In the genomic region with DNA sequence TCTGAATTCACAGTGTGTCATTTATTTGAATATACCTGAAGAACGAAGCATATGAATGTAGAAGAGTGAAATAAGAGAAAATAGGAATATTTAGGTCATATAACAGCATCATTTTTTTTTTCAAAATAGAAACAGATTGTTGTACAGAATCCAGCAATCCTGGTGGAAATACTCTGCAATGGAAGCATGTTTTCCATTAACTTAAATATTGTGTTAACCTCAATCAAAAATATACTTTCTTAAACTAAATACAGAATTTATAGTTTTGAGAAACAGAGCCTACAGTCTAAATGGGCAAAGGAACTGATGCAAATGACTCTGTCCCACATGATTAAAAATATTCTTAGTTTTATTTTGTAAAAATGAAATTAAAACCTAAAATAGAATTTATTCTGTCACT, we compare ENCODE assay signal across 18 cellular contexts.
DNase-seq lines count a peak whose midpoint lies in the region; ATAC-seq and TF ChIP-seq lines count a peak whose summit lies in the region.
"Had no signal": no experiment of that assay in that cellular context is flagged by ENCODE, and none has a peak within 500 bp of the region (broad histone marks: within the 10 kb centered on the region; RNA-seq: fewer than 3 reads in every experiment).

No MANE protein-coding gene starts in this region.

- H3K79me2 ChIP-seq in SK-N-SH (ENCODE audit: insufficient read depth), result no peaks in the 10 kb centered on the region

- H3K4me1 ChIP-seq in SK-N-SH (ENCODE audit: control insufficient read depth in 1 of 2, insufficient read depth in 2 of 2, low read depth in 1 of 2, low read length in 1 of 2), result no peaks in the 10 kb centered on the region
- H3K4me1 ChIP-seq in adipocyte (ENCODE audit: control insufficient read depth, insufficient read depth, low read length), result peaks cover 18% of the 10 kb centered on the region
- H3K4me1 ChIP-seq: BLaER1, Caco-2 had no signal

- H3K4me2 ChIP-seq in SK-N-SH, result no peak overlapping the region
- H3K4me2 ChIP-seq: BLaER1, GM23338 had no signal

- no peak for TF ChIP-seq RAD21 in SK-N-SH (IDR thresholded peaks at IDR 0.05; ENCODE audit: low read length)

- DNase-seq in SK-N-SH (no peak), adipocyte (ENCODE audit: low read depth) (peak; percentile 50), fibroblast of gingiva (ENCODE audit: low read depth) (peak; percentile 21), sciatic nerve (ENCODE audit: low spot score) (no peak), cerebellar nuclear complex (lab: John Stamatoyannopoulos, UW) (no peak)
- DNase-seq: Caco-2; CD4-positive, CD25-positive, alpha-beta regulatory T cell; CD8-positive, alpha-beta T cell; DMS79; EL; GF-D8; H9 had no signal

- TF ChIP-seq EP300 in SK-N-SH (IDR thresholded peaks at IDR 0.05; ENCODE audit: borderline replicate concordance in 1 of 2, low read depth in 1 of 2, low read length in 1 of 2), result no peak

- no peak overlapping the region for H2AFZ ChIP-seq in SK-N-SH (ENCODE audit: low read depth)
- H2AFZ ChIP-seq: GM23338 had no signal

- no peaks in the 10 kb centered on the region for H3K27me3 ChIP-seq in SK-N-SH (ENCODE audit: insufficient read depth)
- H3K27me3 ChIP-seq in adipocyte (replicated peaks; ENCODE audit: control insufficient read depth, insufficient read depth, low read length), result no peaks in the 10 kb centered on the region
- H3K27me3 ChIP-seq: BLaER1 had no signal

- no peak for TF ChIP-seq CTCF in SK-N-SH (IDR thresholded peaks at IDR 0.05)

- CTCF ChIA-PET in SK-N-SH (lab: Yijun Ruan, JAX), result no interaction called here

- no peak overlapping the region for H3K27ac ChIP-seq in SK-N-SH (ENCODE audit: low read depth in 2 of 2, low read length in 1 of 2)
- H3K27ac ChIP-seq: 22Rv1, BLaER1, C4-2B had no signal

- H3K9me3 ChIP-seq in SK-N-SH (no peaks in the 10 kb centered on the region), adipocyte (ENCODE audit: control insufficient read depth, low read length) (no peaks in the 10 kb centered on the region)
- H3K9me3 ChIP-seq: Caco-2 had no signal

- no peak overlapping the region for H3K9ac ChIP-seq in SK-N-SH
- H3K9ac ChIP-seq in adipocyte (ENCODE audit: low read length), result no peak overlapping the region
- H3K9ac ChIP-seq: BLaER1 had no signal

- no peaks in the 10 kb centered on the region for H3F3A ChIP-seq in SK-N-SH (replicated peaks; ENCODE audit: insufficient read depth)

- no peaks in the 10 kb centered on the region for H4K20me1 ChIP-seq in SK-N-SH (ENCODE audit: insufficient read depth)
- H4K20me1 ChIP-seq: BLaER1 had no signal

- ATAC-seq in SK-N-SH treated with all-trans-retinoic acid at 6 μM for 48 hours (peak; percentile 53), sciatic nerve (no peak)
- ATAC-seq: CD8-positive, alpha-beta T cell; GM23338; HCT116 had no signal

- H3K36me3 ChIP-seq in SK-N-SH (replicated peaks in 1 of 2; ENCODE audit: control insufficient read depth in 1 of 2, insufficient read depth in 2 of 2, low read length in 1 of 2) (no peaks in the 10 kb centered on the region), adipocyte (ENCODE audit: control insufficient read depth, insufficient read depth, low read length, severe bottlenecking) (no peaks in the 10 kb centered on the region)
- H3K36me3 ChIP-seq: BLaER1 had no signal

- no peaks in the 10 kb centered on the region for H3K9me2 ChIP-seq in SK-N-SH

- 60% methylated on average over 1 of the region's 1 CpG for WGBS in SK-N-SH (ENCODE audit: low lambda C conversion rate)

- H3K4me3 ChIP-seq in SK-N-SH (ENCODE audit: low read depth in 2 of 2, low read length in 1 of 2), result no peak overlapping the region
- H3K4me3 ChIP-seq in adipocyte (ENCODE audit: low read length), result no peak overlapping the region
- H3K4me3 ChIP-seq: BLaER1, GM23338 had no signal

- POLR2A ChIA-PET in SK-N-SH (lab: Yijun Ruan, JAX), result no interaction called here

- intact Hi-C loops in sciatic nerve (cut with DNase I), result no loop called here

TF ChIP-seq in SK-N-SH treated with all-trans-retinoic acid at 6 μM for 48 hours, 23 proteins besides CTCF, POLR2A, EP300 and RAD21 (continues in another document):
- TF ChIP-seq TSHZ2 (CRISPR knock-in tag; IDR thresholded peaks at IDR 0.05) (no peak), BACH2 (CRISPR knock-in tag; IDR thresholded peaks at IDR 0.05; ENCODE audit: borderline replicate concordance) (no peak), SNAI2 (CRISPR knock-in tag; IDR thresholded peaks at IDR 0.05) (no peak), ZNF70 (CRISPR knock-in tag; IDR thresholded peaks at IDR 0.05) (no peak), ZFP30 (CRISPR knock-in tag; IDR thresholded peaks at IDR 0.05) (no peak), ZFP3 (CRISPR knock-in tag; IDR thresholded peaks at IDR 0.05) (no peak), ZC3H10 (CRISPR knock-in tag; IDR thresholded peaks at IDR 0.05) (no peak)

TF ChIP-seq in SK-N-SH, 30 proteins besides CTCF, POLR2A, EP300 and RAD21:
- TF ChIP-seq RCOR1 (IDR thresholded peaks at IDR 0.05; ENCODE audit: low read length) (no peak), YY1 (IDR thresholded peaks at IDR 0.05; ENCODE audit: low read depth) (no peak)

Comparison
In these comparisons a context has a peak if more than half of its experiments do, and no peak if none do; other contexts are left out.
1. DNase-seq: peak in adipocyte (single experiment) and fibroblast of gingiva (single experiment); none in SK-N-SH (single experiment), sciatic nerve (single experiment) and cerebellar nuclear complex (0 of 2).